13 cellular contexts compared by ENCODE assay signal in genomic region chr17:50806141-50806643, GRCh38. TPM values are rescaled to one million over a fixed set of nuclear protein-coding genes. Genes with fewer than 3 reads are reported as not detected.
DNase-seq lines count a peak whose midpoint lies in the region; ATAC-seq, FAIRE-seq and TF ChIP-seq lines count a peak whose summit lies in the region.
"Had no signal": no experiment of that assay in that cellular context is flagged by ENCODE, and none has a peak within 500 bp of the region (broad histone marks: within the 10 kb centered on the region; RNA-seq: fewer than 3 reads in every experiment).

No MANE protein-coding gene starts in this region.

- H4K8ac ChIP-seq in mesenchymal stem cell (ENCODE audit: low read length) = no peak overlapping the region

- 39 to 40% methylated on average over 9 to 11 of the region's 11 CpGs for WGBS in body of pancreas, 2 donors
- WGBS in GM23248 (ENCODE audit: low coverage in 1 of 2, low lambda C conversion rate in 2 of 2, missing lambda C conversion rate in 2 of 2), 2 experiments = 69 to 76% methylated on average over 11 of the region's 11 CpGs
- WGBS in mesenchymal stem cell = 86% methylated on average over 9 of the region's 11 CpGs

- H2BK15ac ChIP-seq in mesenchymal stem cell (ENCODE audit: low read depth, poor library complexity, severe bottlenecking) = no peak overlapping the region

- intact Hi-C loops in body of pancreas (cut with DNase I) = no loop called here
- intact Hi-C loops in left colon (cut with DNase I, micrococcal nuclease) = no loop called here

- H3K4me2 ChIP-seq in GM23248 (ENCODE audit: unreplicated experiment) (no peak overlapping the region), mesenchymal stem cell (ENCODE audit: low read length, poor library complexity, severe bottlenecking) (no peak overlapping the region)

- no peak overlapping the region for H2AFZ ChIP-seq in GM23248
- no peak overlapping the region for H2AFZ ChIP-seq in mesenchymal stem cell (ENCODE audit: low read depth, low read length)

- no peaks in the 10 kb centered on the region for H3K79me1 ChIP-seq in mesenchymal stem cell (replicated peaks; ENCODE audit: low read length, poor library complexity, severe bottlenecking)

- no peak overlapping the region for H2AK5ac ChIP-seq in mesenchymal stem cell (ENCODE audit: low read length, severe bottlenecking)

- H3K27me3 ChIP-seq in body of pancreas (no peaks in the 10 kb centered on the region), GM23248 (replicated peaks; ENCODE audit: insufficient read depth) (no peaks in the 10 kb centered on the region), mesenchymal stem cell (ENCODE audit: control insufficient read depth in 1 of 2, insufficient read depth in 1 of 2, low read length in 2 of 2) (peaks cover 6 to 18% of the 10 kb centered on the region in 2 experiments)
- H3K27me3 ChIP-seq: uterus had no signal

- H2BK120ac ChIP-seq in mesenchymal stem cell (ENCODE audit: low read depth, low read length) = no peak overlapping the region

- no peak for FAIRE-seq in D721Med (lab: Jason Lieb, UNC)

- no peaks in the 10 kb centered on the region for H4K20me1 ChIP-seq in GM23248 (ENCODE audit: insufficient read depth)

- H3K36me3 ChIP-seq in body of pancreas (replicated peaks in 1 of 2; ENCODE audit: insufficient read depth in 1 of 2, low read depth in 2 of 2) = no peaks in the 10 kb centered on the region
- no peaks in the 10 kb centered on the region for H3K36me3 ChIP-seq in GM23248 (ENCODE audit: low read depth)
- H3K36me3 ChIP-seq in mesenchymal stem cell (ENCODE audit: control insufficient read depth in 1 of 2, insufficient read depth in 2 of 2, low read depth in 1 of 2, low read length in 2 of 2) = no peaks in the 10 kb centered on the region
- H3K36me3 ChIP-seq: uterus had no signal

- H3F3A ChIP-seq in GM23248 (ENCODE audit: insufficient read depth) = no peaks in the 10 kb centered on the region

- H3K9me2 ChIP-seq in GM23248 (ENCODE audit: insufficient read depth) = no peaks in the 10 kb centered on the region

- no peak overlapping the region for H2BK12ac ChIP-seq in mesenchymal stem cell (ENCODE audit: low read length in 2 of 2)

- no peak for DNase-seq in D721Med (ENCODE audit: insufficient read length, low spot score)
- DNase-seq in body of pancreas = peak; percentile 37 to 73 (median 64)
- no peak for DNase-seq in left colon
- DNase-seq in medulla oblongata (ENCODE audit: extremely low spot score) = no peak
- DNase-seq in GM23248 = no peak
- no peak for DNase-seq in NCI-H187 (lab: John Stamatoyannopoulos, UW)
- DNase-seq in mesenchymal stem cell = no peak
- DNase-seq: activated CD8-positive, alpha-beta memory T cell treated with anti-CD3 and anti-CD28 coated beads, Interleukin-2, amount 50 U/mL, for 48 hours; naive B cell; T-helper 9 cell; uterus had no signal

- peaks cover 26% of the 10 kb centered on the region for H3K4me1 ChIP-seq in body of pancreas
- no peaks in the 10 kb centered on the region for H3K4me1 ChIP-seq in GM23248 (ENCODE audit: insufficient read depth)
- no peaks in the 10 kb centered on the region for H3K4me1 ChIP-seq in mesenchymal stem cell (ENCODE audit: control insufficient read depth, insufficient read depth, low read depth, low read length)
- H3K4me1 ChIP-seq: uterus had no signal

- TF ChIP-seq POLR2A in body of pancreas (IDR thresholded peaks at IDR 0.05) = no peak

- H4K91ac ChIP-seq in mesenchymal stem cell (ENCODE audit: low read length) = no peak overlapping the region

- H3K14ac ChIP-seq in mesenchymal stem cell (ENCODE audit: low read length in 2 of 2) = no peak overlapping the region

- TF ChIP-seq EP300 in Ishikawa (IDR thresholded peaks at IDR 0.05; ENCODE audit: borderline replicate concordance) = no peak

- in situ Hi-C loops in GM23248 (cut with MboI) = no loop called here

- H3K9ac ChIP-seq in GM23248 = no peak overlapping the region
- H3K9ac ChIP-seq in mesenchymal stem cell (ENCODE audit: low read length) = no peak overlapping the region

- H3K79me2 ChIP-seq in GM23248 (ENCODE audit: insufficient read depth) = no peaks in the 10 kb centered on the region

- H3K4me3 ChIP-seq in body of pancreas (no peak overlapping the region), GM23248 (no peak overlapping the region), mesenchymal stem cell (ENCODE audit: insufficient read depth in 1 of 2, low read depth in 1 of 2, low read length in 2 of 2) (no peak overlapping the region)
- H3K4me3 ChIP-seq: uterus had no signal

- H3K9me3 ChIP-seq in body of pancreas (no peaks in the 10 kb centered on the region), GM23248 (ENCODE audit: low read depth) (no peaks in the 10 kb centered on the region), mesenchymal stem cell (ENCODE audit: control insufficient read depth, low read length) (no peaks in the 10 kb centered on the region)
- H3K9me3 ChIP-seq: uterus had no signal

- TF ChIP-seq RAD21 in Ishikawa (IDR thresholded peaks at IDR 0.05; ENCODE audit: low read depth) = no peak

- H3K27ac ChIP-seq in body of pancreas (peak overlapping the region in 3 of 4 donors; percentile 52 to 64 (median 58)), GM23248 (no peak overlapping the region), mesenchymal stem cell (ENCODE audit: low read length, poor library complexity, severe bottlenecking) (no peak overlapping the region)
- H3K27ac ChIP-seq: C4-2B, uterus had no signal

- no peak overlapping the region for H3K23ac ChIP-seq in mesenchymal stem cell (ENCODE audit: low read length in 2 of 2)

- no peak overlapping the region for H2BK5ac ChIP-seq in mesenchymal stem cell (ENCODE audit: low read depth, low read length, poor library complexity, severe bottlenecking)

- peak; percentile 52 for ATAC-seq in body of pancreas
- peak; percentile 34 for ATAC-seq in left colon

- TF ChIP-seq CTCF in D721Med (IDR thresholded peaks at IDR 0.05; ENCODE audit: insufficient read depth, missing control alignments) (peak; percentile 20), body of pancreas (IDR thresholded peaks at IDR 0.05) (peak in 3 of 7 experiments; percentile 15 to 31 (median 25))

- no peak overlapping the region for H3K18ac ChIP-seq in mesenchymal stem cell (ENCODE audit: low read depth in 1 of 2, low read length in 2 of 2)

- H3K4ac ChIP-seq in mesenchymal stem cell (ENCODE audit: low read depth in 1 of 2, low read length in 2 of 2) = no peak overlapping the region

TF ChIP-seq in Ishikawa, 13 proteins besides CTCF, POLR2A, EP300 and RAD21:
- no peak for TF ChIP-seq TAF1 (IDR thresholded peaks at IDR 0.05; ENCODE audit: low read depth)
- peak; percentile 27; the same call in 1 of the 2 replicates for TF ChIP-seq NFIC (IDR thresholded peaks at IDR 0.05)
- no peak for TF ChIP-seq REST (IDR thresholded peaks at IDR 0.05; ENCODE audit: low read depth)

RNA-seq across cellular contexts. Expression of gene WFIKKN2, which starts 29.2 kb away (rescaled TPM):
- total RNA-seq in body of pancreas (under 1 TPM; 0.26 to 0.66 TPM), left colon (under 1 TPM; 0.06 to 0.08 TPM)
- not detected in 2 replicates for total RNA-seq in GM23248 (2014; rRNA removed; shearing (Covaris generic))
- polyA plus RNA-seq in GM23248 (2016; fragmentation: Nextera tagmentation; extraction: Ambion mirVana) = not detected in 2 replicates
- polyA plus RNA-seq in mesenchymal stem cell (2013, experiment 1 of 2) = not detected
- not detected for polyA plus RNA-seq in mesenchymal stem cell (2013, experiment 2 of 2)

RNA-seq across cellular contexts. Expression of gene ANKRD40CL, which starts 38.9 kb away (rescaled TPM):
- total RNA-seq in body of pancreas = 1 to 10 TPM in 1 of 2 donors, not detected in 1; 1.6 TPM
- 10 to 100 TPM; 63.4 to 75.8 TPM for total RNA-seq in left colon
- not detected in 2 replicates for total RNA-seq in GM23248 (2014; rRNA removed; shearing (Covaris generic))
- not detected in 2 replicates for polyA plus RNA-seq in GM23248 (2016; fragmentation: Nextera tagmentation; extraction: Ambion mirVana)
- not detected for polyA plus RNA-seq in mesenchymal stem cell (2013, experiment 1 of 2)
- polyA plus RNA-seq in mesenchymal stem cell (2013, experiment 2 of 2) = not detected
- total RNA-seq: uterus had no signal

RNA-seq across cellular contexts. Expression of gene TOB1, which starts 60.0 kb away (rescaled TPM):
- total RNA-seq in body of pancreas = 10 to 100 TPM; 36.8 to 46.1 TPM
- total RNA-seq in left colon = 100 to 1,000 TPM; 138 to 175 TPM
- 6.7 and 8.4 TPM in 2 replicates for total RNA-seq in GM23248 (2014; rRNA removed; shearing (Covaris generic))
- 93.8 and 96.4 TPM in 2 replicates for polyA plus RNA-seq in GM23248 (2016; fragmentation: Nextera tagmentation; extraction: Ambion mirVana)
- polyA plus RNA-seq in mesenchymal stem cell (2013, experiment 1 of 2) = 78.1 TPM
- 81.9 TPM for polyA plus RNA-seq in mesenchymal stem cell (2013, experiment 2 of 2)

Comparison
In these comparisons a context has a peak if more than half of its experiments do, and no peak if none do; other contexts are left out.
1. DNase-seq: peak in body of pancreas (4 of 4); none in D721Med (single experiment), left colon (0 of 2), medulla oblongata (single experiment), GM23248 (single experiment), NCI-H187 (0 of 2) and mesenchymal stem cell (single experiment).
2. H3K27ac ChIP-seq: peak in body of pancreas (3 of 4); none in GM23248 (single experiment) and mesenchymal stem cell (single experiment).
3. RNA of gene ANKRD40CL, which starts 38.9 kb away (total RNA-seq): 63.4 to 75.8 TPM in left colon; 1.6 TPM in body of pancreas and not detected in GM23248; every median in the first group is over 10 times any median in the second.